16 cellular contexts compared by ENCODE assay signal in genomic region chr5:59525310-59525709, GRCh38.
A peak's percentile ranks its signal among the peaks of the same experiment; 100 is the strongest.
DNase-seq lines count a peak whose midpoint lies in the region; FAIRE-seq and TF ChIP-seq lines count a peak whose summit lies in the region.
"Had no signal": no experiment of that assay in that cellular context is flagged by ENCODE, and none has a peak within 500 bp of the region (broad histone marks: within the 10 kb centered on the region; RNA-seq: fewer than 3 reads in every experiment).

No MANE protein-coding gene starts in this region.

- no peaks in the 10 kb centered on the region for H3K79me2 ChIP-seq in endothelial cell of umbilical vein (ENCODE audit: control insufficient read depth, insufficient read depth, low read length)

- H3K36me3 ChIP-seq in brain microvascular endothelial cell (replicated peaks) = no peaks in the 10 kb centered on the region
- no peaks in the 10 kb centered on the region for H3K36me3 ChIP-seq in endothelial cell of umbilical vein (ENCODE audit: control insufficient read depth in 2 of 2, extremely low read depth in 1 of 2, insufficient read depth in 2 of 2, low read length in 2 of 2)
- H3K36me3 ChIP-seq in mucosa of rectum (ENCODE audit: control insufficient read depth in 2 of 2, insufficient read depth in 2 of 2, low read length in 2 of 2) = no peaks in the 10 kb centered on the region
- H3K36me3 ChIP-seq in transverse colon = no peaks in the 10 kb centered on the region
- H3K36me3 ChIP-seq: BLaER1 had no signal

- dilution Hi-C loops in endothelial cell of umbilical vein (cut with MboI; ENCODE audit: extremely low pct_ligation_motif_present, low sequenced_read_pairs) = no loop called here

- intact Hi-C loops in endothelial cell of umbilical vein (cut with micrococcal nuclease) (loop anchor here (5.0 kb wide), 1 partner anchor 137 kb away; no protein-coding TSS in a partner anchor), transverse colon (cut with DNase I; ENCODE audit: low total_unique reads) (no loop called here)

- peak overlapping the region; percentile 49 for H3K27ac ChIP-seq in brain microvascular endothelial cell
- peak overlapping the region; percentile 88 for H3K27ac ChIP-seq in endothelial cell of umbilical vein (ENCODE audit: insufficient read depth, low read depth, low read length)
- peak overlapping the region; percentile 2 to 39 for H3K27ac ChIP-seq in mucosa of rectum (ENCODE audit: low read depth in 2 of 2, low read length in 2 of 2)
- H3K27ac ChIP-seq in transverse colon = peak overlapping the region; percentile 4 to 59 (median 47)
- H3K27ac ChIP-seq: BLaER1 had no signal

- peak; percentile 21 for FAIRE-seq in endothelial cell of umbilical vein (lab: Jason Lieb, UNC)
- FAIRE-seq: GM12892, GM19239, HTR-8/SVneo had no signal

- no peak for TF ChIP-seq POLR2A in endothelial cell of umbilical vein (IDR thresholded peaks at IDR 0.05; ENCODE audit: low read depth, low read length)
- no peak for TF ChIP-seq POLR2A in transverse colon (IDR thresholded peaks at IDR 0.05)

- H3K9me3 ChIP-seq in endothelial cell of umbilical vein (replicated peaks; ENCODE audit: control insufficient read depth, insufficient read depth, low read length) = no peaks in the 10 kb centered on the region
- H3K9me3 ChIP-seq in mucosa of rectum (ENCODE audit: control insufficient read depth in 2 of 2, low read length in 2 of 2) = no peaks in the 10 kb centered on the region
- H3K9me3 ChIP-seq in transverse colon = no peaks in the 10 kb centered on the region

- H3K4me1 ChIP-seq in endothelial cell of umbilical vein (ENCODE audit: control insufficient read depth, extremely low read depth, insufficient read depth, low read length) (peaks cover 33% of the 10 kb centered on the region), mucosa of rectum (ENCODE audit: control insufficient read depth in 2 of 2, insufficient read depth in 2 of 2, low read length in 2 of 2) (peaks cover 4 to 21% of the 10 kb centered on the region in 2 donors), transverse colon (peaks cover 0 to 38% (median 8%) of the 10 kb centered on the region in 4 donors)
- H3K4me1 ChIP-seq: BLaER1 had no signal

- TF ChIP-seq EP300 in transverse colon (IDR thresholded peaks at IDR 0.05; ENCODE audit: low read depth) = no peak

- no peaks in the 10 kb centered on the region for H3K9me1 ChIP-seq in endothelial cell of umbilical vein (replicated peaks; ENCODE audit: control insufficient read depth, extremely low read depth, insufficient read depth, low read length)

- DNase-seq in brain microvascular endothelial cell = no peak
- no peak for DNase-seq in endothelial cell of umbilical vein (ENCODE audit: low read depth, low spot score)
- DNase-seq in transverse colon = no peak
- no peak for DNase-seq in stimulated activated CD4-positive, alpha-beta T cell treated with anti-CD3 and anti-CD28 coated beads, Interleukin-4, amount 100 ng/mL, for 4 hours
- no peak for DNase-seq in SIG-M5 treated with dmso at 0.1 percent for 504 hours (lab: John Stamatoyannopoulos, UW; ENCODE audit: unreplicated experiment)
- DNase-seq in AG20443 (ENCODE audit: low spot score) = no peak
- DNase-seq: AML-193; Caco-2; CD8-positive, alpha-beta memory T cell; DND-41; GDM1 had no signal

- BruUV-seq in endothelial cell of umbilical vein (replicated peaks; lab: Mats Ljungman, UMichigan) = no TSS peak

- POLR2A ChIA-PET in endothelial cell of umbilical vein (lab: Charles Lee) = no interaction called here

- in situ Hi-C loops in brain microvascular endothelial cell (cut with HindIII; ENCODE audit: low pct_ligation_motif_present, low sequenced_read_pairs) = no loop called here
- in situ Hi-C loops in transverse colon (cut with MboI; ENCODE audit: low pct_ligation_motif_present in 1 of 4, low pct_unique_long_range_greater_than_20kb in 1 of 4, low sequenced_read_pairs in 3 of 4) = no loop called here

- no peak overlapping the region for H3K4me2 ChIP-seq in endothelial cell of umbilical vein (ENCODE audit: insufficient read depth, low read length)
- H3K4me2 ChIP-seq: BLaER1 had no signal

- CTCF ChIA-PET in endothelial cell of umbilical vein (lab: Charles Lee) = interaction anchor here (0.6 to 3.4 kb wide), 7 partner anchors 14 to 275 kb away, joined by 3 to 13 read pairs (median 9); no protein-coding TSS in a partner anchor

- TF ChIP-seq CTCF in brain microvascular endothelial cell (IDR thresholded peaks at IDR 0.05; ENCODE audit: low read depth, low read length, missing control alignments) = no peak
- TF ChIP-seq CTCF in endothelial cell of umbilical vein (IDR thresholded peaks at IDR 0.05; ENCODE audit: extremely low read depth in 1 of 2, insufficient read depth in 1 of 2, low read depth in 1 of 2, low read length in 2 of 2) = no peak
- TF ChIP-seq CTCF in transverse colon (IDR thresholded peaks at IDR 0.05) = no peak

- H3K9ac ChIP-seq in endothelial cell of umbilical vein (replicated peaks; ENCODE audit: extremely low read depth, insufficient read depth, low read length) (no peak overlapping the region), mucosa of rectum (ENCODE audit: low read depth in 1 of 2, low read length in 2 of 2) (no peak overlapping the region)
- H3K9ac ChIP-seq: BLaER1 had no signal

- H2AFZ ChIP-seq in endothelial cell of umbilical vein (ENCODE audit: low read depth, low read length) = no peak overlapping the region

- whole genome bisulfite sequencing in transverse colon (ENCODE audit: low coverage in 1 of 2), 2 donors = 22 to 51% methylated on average over 3 of the region's 3 CpGs

- no peaks in the 10 kb centered on the region for H4K20me1 ChIP-seq in endothelial cell of umbilical vein (replicated peaks; ENCODE audit: control insufficient read depth, extremely low read depth, insufficient read depth, low read length)
- H4K20me1 ChIP-seq: BLaER1 had no signal

- no peak overlapping the region for H3K4me3 ChIP-seq in brain microvascular endothelial cell (ENCODE audit: low read depth, low read length)
- no peak overlapping the region for H3K4me3 ChIP-seq in endothelial cell of umbilical vein (replicated peaks in 1 of 3; ENCODE audit: insufficient read depth in 1 of 3, low read depth in 1 of 3, low read length in 3 of 3)
- no peak overlapping the region for H3K4me3 ChIP-seq in mucosa of rectum (ENCODE audit: low read length in 2 of 2)
- H3K4me3 ChIP-seq in transverse colon = no peak overlapping the region
- H3K4me3 ChIP-seq: BLaER1 had no signal

- H3K27me3 ChIP-seq in brain microvascular endothelial cell (replicated peaks) (no peaks in the 10 kb centered on the region), endothelial cell of umbilical vein (ENCODE audit: control insufficient read depth in 2 of 2, insufficient read depth in 2 of 2, low read length in 2 of 2) (no peaks in the 10 kb centered on the region), mucosa of rectum (ENCODE audit: control insufficient read depth in 2 of 2, insufficient read depth in 2 of 2, low read length in 2 of 2) (no peaks in the 10 kb centered on the region), transverse colon (no peaks in the 10 kb centered on the region)
- H3K27me3 ChIP-seq: BLaER1 had no signal

TF ChIP-seq in endothelial cell of umbilical vein, 7 proteins besides CTCF, POLR2A, EP300 and RAD21:
- no peak for TF ChIP-seq JUN (IDR thresholded peaks at IDR 0.05; ENCODE audit: borderline replicate concordance, insufficient read depth, insufficient read length, low read depth)
- no peak for TF ChIP-seq POLR2AphosphoS5 (IDR thresholded peaks at IDR 0.05; ENCODE audit: insufficient read depth, low read depth, low read length)
- no peak for TF ChIP-seq MAX (IDR thresholded peaks at IDR 0.05; ENCODE audit: insufficient read depth, insufficient read length)
- TF ChIP-seq GATA2 (IDR thresholded peaks at IDR 0.05; ENCODE audit: insufficient read depth, insufficient read length, low read depth, low read length) = no peak
- no peak for TF ChIP-seq FOS (IDR thresholded peaks at IDR 0.05; ENCODE audit: borderline replicate concordance, insufficient read depth, low read length)
- no peak for TF ChIP-seq EZH2 (IDR thresholded peaks at IDR 0.05; ENCODE audit: borderline replicate concordance, low read depth, low read length, severe bottlenecking)
- TF ChIP-seq MYC (IDR thresholded peaks at IDR 0.05; ENCODE audit: low read depth, low read length) = no peak
TF ChIP-seq in endothelial cell of umbilical vein: peak in this region for 0.

Comparison
In these comparisons a context has a peak if more than half of its experiments do, and no peak if none do; other contexts are left out.
1. H3K27ac ChIP-seq: peak in every context shown above with its lines; median percentile 88 in endothelial cell of umbilical vein; 49 in brain microvascular endothelial cell; 47 in transverse colon; 20 in mucosa of rectum.